ENCODE assay signal across 22 cellular contexts in genomic region chr5:11897831-11898230, GRCh38. TPM values are rescaled to one million over a fixed set of nuclear protein-coding genes. Genes with fewer than 3 reads are reported as not detected.
DNase-seq lines count a peak whose midpoint lies in the region; ATAC-seq and TF ChIP-seq lines count a peak whose summit lies in the region.
"Had no signal": no experiment of that assay in that cellular context is flagged by ENCODE, and none has a peak within 500 bp of the region (broad histone marks: within the 10 kb centered on the region; RNA-seq: fewer than 3 reads in every experiment).

No MANE protein-coding gene starts in this region.

- H3K4me1 Mint-ChIP-seq in activated T-cell treated with anti-CD3 and anti-CD28 coated beads, Interleukin-2, amount 50 U/mL, for 4 hours (ENCODE audit: low read depth) = peaks cover 1% of the 10 kb centered on the region

- in situ Hi-C loops in G401 (cut with HindIII; ENCODE audit: low sequenced_read_pairs) = no loop called here

- H3K4me3 Mint-ChIP-seq in activated T-cell treated with anti-CD3 and anti-CD28 coated beads, Interleukin-2, amount 50 U/mL, for 4 hours = no peak overlapping the region
- H3K4me3 Mint-ChIP-seq: CD8-positive, alpha-beta memory T cell; T-helper 1 cell treated with Interleukin-12 subunit alpha and Interleukin-12 subunit beta and Interleukin-4 antibody, amounts not matched to agents 30 μg/mL and 1 μg/mL, for 36 hours had no signal

- no peak overlapping the region for H3K9ac ChIP-seq in neural cell (ENCODE audit: low read length)

- no peaks in the 10 kb centered on the region for H3K36me3 Mint-ChIP-seq in activated T-cell treated with anti-CD3 and anti-CD28 coated beads, Interleukin-2, amount 50 U/mL, for 4 hours (ENCODE audit: insufficient read depth)
- H3K36me3 Mint-ChIP-seq: CD8-positive, alpha-beta memory T cell had no signal

- H3K9me3 ChIP-seq in neural cell (ENCODE audit: low read length) = no peaks in the 10 kb centered on the region
- H3K9me3 ChIP-seq: SJSA1 had no signal

- TF ChIP-seq RAD21 in neural cell (conservative IDR thresholded peaks at IDR 0.05) = no peak

- peak overlapping the region; percentile 28 for H3K4me3 ChIP-seq in neural cell (ENCODE audit: low read length)
- H3K4me3 ChIP-seq: SJSA1 had no signal

- peaks cover 12% of the 10 kb centered on the region for H3K27me3 Mint-ChIP-seq in activated T-cell treated with anti-CD3 and anti-CD28 coated beads, Interleukin-2, amount 50 U/mL, for 4 hours (ENCODE audit: low read depth)

- no peaks in the 10 kb centered on the region for H3K27me3 ChIP-seq in neural cell (ENCODE audit: insufficient read depth, low read depth, low read length)

- H3K9me2 ChIP-seq in neural cell (ENCODE audit: insufficient read depth, low read length) = no peaks in the 10 kb centered on the region

- peaks cover 6% of the 10 kb centered on the region for H3K9me3 Mint-ChIP-seq in activated T-cell treated with anti-CD3 and anti-CD28 coated beads, Interleukin-2, amount 50 U/mL, for 4 hours
- H3K9me3 Mint-ChIP-seq: T-helper 1 cell treated with Interleukin-12 subunit alpha and Interleukin-12 subunit beta and Interleukin-4 antibody, amounts not matched to agents 30 μg/mL and 1 μg/mL, for 36 hours had no signal

- H3F3A ChIP-seq in neural cell (ENCODE audit: insufficient read depth, low read length, poor library complexity, severe bottlenecking) = no peaks in the 10 kb centered on the region

- DNase-seq in G401 (ENCODE audit: low spot score) (peak; percentile 88), NCI-H2227 (lab: John Stamatoyannopoulos, UW; ENCODE audit: unreplicated experiment) (peak; percentile 44), cerebellar cortex (ENCODE audit: low spot score) (peak; percentile 84), NCI-H2107 (lab: John Stamatoyannopoulos, UW) (no peak), HPDE6-E6E7 (ENCODE audit: extremely low spot score) (no peak)
- no peak for DNase-seq in activated T-cell treated with anti-CD3 and anti-CD28 coated beads, Interleukin-2, amount 50 U/mL, for 4 hours
- DNase-seq: Calu3; CD8-positive, alpha-beta memory T cell; DMS53; GF-D8; HCEC 1CT; Karpas-422; MV-4-11; NCI-H1105 treated with DMSO at 0.1 percent for 48 hours; NCI-H2029 treated with DMSO at 0.1 percent for 48 hours; NCI-H524 treated with DMSO at 0.1 percent for 48 hours; NCI-H82; OCI-M1 had no signal

- H3K4me2 ChIP-seq in neural cell (ENCODE audit: low read length) = no peak overlapping the region

- TF ChIP-seq EP300 in neural cell (conservative IDR thresholded peaks at IDR 0.05; ENCODE audit: poor library complexity, severe bottlenecking) = no peak

- H3K27ac ChIP-seq in neural cell (ENCODE audit: low read length) = no peak overlapping the region
- H3K27ac ChIP-seq: C4-2B, SJSA1 had no signal

- H3K79me2 ChIP-seq in neural cell (replicated peaks; ENCODE audit: insufficient read depth, low read length) = peaks cover 96% of the 10 kb centered on the region

- ATAC-seq in activated T-cell treated with anti-CD3 and anti-CD28 coated beads, Interleukin-2, amount 50 U/mL, for 4 hours = no peak

- no peaks in the 10 kb centered on the region for H4K20me1 ChIP-seq in neural cell (ENCODE audit: insufficient read depth)

- H3K36me3 ChIP-seq in neural cell (ENCODE audit: insufficient read depth, low read length) = no peaks in the 10 kb centered on the region
- H3K36me3 ChIP-seq: SJSA1 had no signal

- TF ChIP-seq CTCF in neural cell (IDR thresholded peaks at IDR 0.05; ENCODE audit: poor library complexity, severe bottlenecking) = no peak

- no peak overlapping the region for H2AFZ ChIP-seq in neural cell (ENCODE audit: low read depth, low read length)

TF ChIP-seq in neural cell, 6 proteins besides CTCF, POLR2A, EP300 and RAD21:
- TF ChIP-seq MXI1 (conservative IDR thresholded peaks at IDR 0.05; ENCODE audit: poor library complexity, severe bottlenecking) = no peak
- TF ChIP-seq, protein P1, sequence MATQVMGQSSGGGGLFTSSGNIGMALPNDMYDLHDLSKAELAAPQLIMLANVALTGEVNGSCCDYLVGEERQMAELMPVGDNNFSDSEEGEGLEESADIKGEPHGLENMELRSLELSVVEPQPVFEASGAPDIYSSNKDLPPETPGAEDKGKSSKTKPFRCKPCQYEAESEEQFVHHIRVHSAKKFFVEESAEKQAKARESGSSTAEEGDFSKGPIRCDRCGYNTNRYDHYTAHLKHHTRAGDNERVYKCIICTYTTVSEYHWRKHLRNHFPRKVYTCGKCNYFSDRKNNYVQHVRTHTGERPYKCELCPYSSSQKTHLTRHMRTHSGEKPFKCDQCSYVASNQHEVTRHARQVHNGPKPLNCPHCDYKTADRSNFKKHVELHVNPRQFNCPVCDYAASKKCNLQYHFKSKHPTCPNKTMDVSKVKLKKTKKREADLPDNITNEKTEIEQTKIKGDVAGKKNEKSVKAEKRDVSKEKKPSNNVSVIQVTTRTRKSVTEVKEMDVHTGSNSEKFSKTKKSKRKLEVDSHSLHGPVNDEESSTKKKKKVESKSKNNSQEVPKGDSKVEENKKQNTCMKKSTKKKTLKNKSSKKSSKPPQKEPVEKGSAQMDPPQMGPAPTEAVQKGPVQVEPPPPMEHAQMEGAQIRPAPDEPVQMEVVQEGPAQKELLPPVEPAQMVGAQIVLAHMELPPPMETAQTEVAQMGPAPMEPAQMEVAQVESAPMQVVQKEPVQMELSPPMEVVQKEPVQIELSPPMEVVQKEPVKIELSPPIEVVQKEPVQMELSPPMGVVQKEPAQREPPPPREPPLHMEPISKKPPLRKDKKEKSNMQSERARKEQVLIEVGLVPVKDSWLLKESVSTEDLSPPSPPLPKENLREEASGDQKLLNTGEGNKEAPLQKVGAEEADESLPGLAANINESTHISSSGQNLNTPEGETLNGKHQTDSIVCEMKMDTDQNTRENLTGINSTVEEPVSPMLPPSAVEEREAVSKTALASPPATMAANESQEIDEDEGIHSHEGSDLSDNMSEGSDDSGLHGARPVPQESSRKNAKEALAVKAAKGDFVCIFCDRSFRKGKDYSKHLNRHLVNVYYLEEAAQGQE (IDR thresholded peaks at IDR 0.05; ENCODE audit: borderline replicate concordance) = no peak
- no peak for TF ChIP-seq POLR2AphosphoS5 (IDR thresholded peaks at IDR 0.05)

RNA-seq across cellular contexts. Expression of gene CTNND2, which starts 6.4 kb away (rescaled TPM):
- not detected in 2 replicates for total RNA-seq in G401 (2014; rRNA removed; shearing (Covaris generic))
- 67.0 and 67.6 TPM in 2 replicates for polyA plus RNA-seq in neural cell
- polyA minus RNA-seq in neural cell = 117 and 133 TPM in 2 replicates
- not detected for total RNA-seq in activated T-cell treated with anti-CD3 and anti-CD28 coated beads, Interleukin-2, amount 50 U/mL, for 4 hours
- total RNA-seq: CD8-positive, alpha-beta memory T cell; SJSA1 had no signal
- polyA plus RNA-seq: CD8-positive, alpha-beta memory T cell had no signal

Comparison
In these comparisons a context has a peak if more than half of its experiments do, and no peak if none do; other contexts are left out.
1. DNase-seq: peak in G401 (single experiment), NCI-H2227 (single experiment) and cerebellar cortex (single experiment); none in NCI-H2107 (single experiment), activated T-cell treated with anti-CD3 and anti-CD28 coated beads, Interleukin-2, amount 50 U/mL, for 4 hours (single experiment) and HPDE6-E6E7 (single experiment).